ENCODE assay signal across 28 cellular contexts in genomic region chr2:114724513-114724912, GRCh38.
"Had no signal": no experiment of that assay in that cellular context is flagged by ENCODE, and none has a peak within 500 bp of the region (broad histone marks: within the 10 kb centered on the region; RNA-seq: fewer than 3 reads in every experiment).

No MANE protein-coding gene starts in this region.

- H3K4me1 Mint-ChIP-seq: activated CD4-positive, alpha-beta T cell treated with anti-CD3 and anti-CD28 coated beads, Interleukin-2, amount 10 ng/mL, durations not matched to agents 7 days and 5 days had no signal

- H3K4me2 ChIP-seq: SK-N-SH had no signal

- H3K36me3 ChIP-seq: adrenal gland, breast epithelium, MG63, Peyer's patch, SJSA1 had no signal

- DNase-seq: activated CD4-positive, alpha-beta T cell treated with anti-CD3 and anti-CD28 coated beads, Interleukin-2, amount 10 ng/mL, durations not matched to agents 7 days and 5 days; activated CD4-positive, alpha-beta T cell treated with anti-CD3 and anti-CD28 coated beads, Interleukin-2, amount 50 U/mL, for 48 hours; activated CD8-positive, alpha-beta T cell treated with anti-CD3 and anti-CD28 coated beads, Interleukin-2, amount 10 ng/mL, durations not matched to agents 7 days and 5 days; activated gamma-delta T cell; activated naive CD4-positive, alpha-beta T cell treated with Interleukin-2 at 50 U/mL for 16 hours; activated T-cell treated with anti-CD3 and anti-CD28 coated beads, Interleukin-2, amount 50 U/mL, for 24 hours; adrenal gland; body of pancreas; MG63; NCI-H1048; NCI-H1105 treated with DMSO at 0.1 percent for 48 hours; NCI-H1436; NCI-H1694; NCI-H1930; NCI-H2081 treated with DMSO at 0.1 percent for 48 hours; NCI-H345; NCI-H524 treated with DMSO at 0.1 percent for 48 hours; PC-3; Peyer's patch; RPMI8226; SHP77 treated with DMSO at 0.1 percent for 48 hours; SK-N-SH had no signal

- H3K9me3 Mint-ChIP-seq: activated CD4-positive, alpha-beta T cell treated with anti-CD3 and anti-CD28 coated beads, Interleukin-2, amount 10 ng/mL, durations not matched to agents 7 days and 5 days; activated naive CD4-positive, alpha-beta T cell treated with anti-CD3 and anti-CD28 coated beads, Interleukin-2, amount 50 U/mL, for 72 hours; activated T-cell treated with anti-CD3 and anti-CD28 coated beads, Interleukin-2, amount 50 U/mL, for 24 hours; activated T-helper 2 cell treated with anti-CD3 and anti-CD28 coated beads, Interferon-gamma antibody, Interleukin-2, Interleukin-4, amounts not matched to agents 10 μg/mL and 5 μg/mL and 100 μg/mL, durations not matched to agents 14 hours and 24 hours and 36 hours; T-helper 1 cell treated with Interleukin-12 subunit alpha and Interleukin-12 subunit beta and Interleukin-4 antibody, amounts not matched to agents 30 μg/mL and 1 μg/mL, for 36 hours; T-helper 2 cell treated with Interferon-gamma antibody and Interleukin-4, amounts not matched to agents 5 μg/mL and 100 μg/mL, for 36 hours had no signal

- ATAC-seq: activated CD8-positive, alpha-beta T cell treated with anti-CD3 and anti-CD28 coated beads, Interleukin-2, amount 10 ng/mL, durations not matched to agents 7 days and 5 days; activated naive CD4-positive, alpha-beta T cell treated with anti-CD3 and anti-CD28 coated beads, Interleukin-2, amount 50 U/mL, for 72 hours; body of pancreas; PC-3 had no signal

- H3K27ac ChIP-seq: adrenal gland, body of pancreas, breast epithelium, Peyer's patch, SJSA1 had no signal

- H3K27ac Mint-ChIP-seq: activated CD4-positive, alpha-beta T cell treated with anti-CD3 and anti-CD28 coated beads, Interleukin-2, amount 10 ng/mL, durations not matched to agents 7 days and 5 days; activated CD8-positive, alpha-beta T cell treated with anti-CD3 and anti-CD28 coated beads, Interleukin-2, amount 10 ng/mL, durations not matched to agents 7 days and 5 days; activated naive CD4-positive, alpha-beta T cell treated with anti-CD3 and anti-CD28 coated beads, Interleukin-2, amount 50 U/mL, for 72 hours; activated T-cell treated with anti-CD3 and anti-CD28 coated beads, Interleukin-2, amount 50 U/mL, for 24 hours; activated T-helper 2 cell treated with anti-CD3 and anti-CD28 coated beads, Interferon-gamma antibody, Interleukin-2, Interleukin-4, amounts not matched to agents 10 μg/mL and 5 μg/mL and 100 μg/mL, durations not matched to agents 14 hours and 24 hours and 36 hours; T-helper 1 cell treated with Interleukin-12 subunit alpha and Interleukin-12 subunit beta and Interleukin-4 antibody, amounts not matched to agents 30 μg/mL and 1 μg/mL, for 36 hours; T-helper 2 cell treated with Interferon-gamma antibody and Interleukin-4, amounts not matched to agents 5 μg/mL and 100 μg/mL, for 36 hours had no signal

- H3K4me1 ChIP-seq: adrenal gland, body of pancreas, breast epithelium, Peyer's patch, SJSA1 had no signal

- H3K4me3 Mint-ChIP-seq: activated CD4-positive, alpha-beta T cell treated with anti-CD3 and anti-CD28 coated beads, Interleukin-2, amount 10 ng/mL, durations not matched to agents 7 days and 5 days; activated CD8-positive, alpha-beta T cell treated with anti-CD3 and anti-CD28 coated beads, Interleukin-2, amount 10 ng/mL, durations not matched to agents 7 days and 5 days; activated T-cell treated with anti-CD3 and anti-CD28 coated beads, Interleukin-2, amount 50 U/mL, for 24 hours; T-helper 1 cell treated with Interleukin-12 subunit alpha and Interleukin-12 subunit beta and Interleukin-4 antibody, amounts not matched to agents 30 μg/mL and 1 μg/mL, for 36 hours; T-helper 2 cell treated with Interferon-gamma antibody and Interleukin-4, amounts not matched to agents 5 μg/mL and 100 μg/mL, for 36 hours had no signal

- H3K27me3 Mint-ChIP-seq: activated CD4-positive, alpha-beta T cell treated with anti-CD3 and anti-CD28 coated beads, Interleukin-2, amount 10 ng/mL, durations not matched to agents 7 days and 5 days; activated T-cell treated with anti-CD3 and anti-CD28 coated beads, Interleukin-2, amount 50 U/mL, for 24 hours had no signal

- H3K9me3 ChIP-seq: adrenal gland, body of pancreas, breast epithelium, MG63, Peyer's patch, SK-N-SH had no signal

- H3K27me3 ChIP-seq: adrenal gland, body of pancreas, breast epithelium, MG63, Peyer's patch, SJSA1 had no signal

- H3K36me3 Mint-ChIP-seq: activated naive CD4-positive, alpha-beta T cell treated with anti-CD3 and anti-CD28 coated beads, Interleukin-2, amount 50 U/mL, for 72 hours had no signal

- H3K4me3 ChIP-seq: adrenal gland, body of pancreas, breast epithelium, MG63, Peyer's patch, SJSA1 had no signal

- H3K9me2 ChIP-seq: SK-N-SH had no signal
